ENCODE assay signal across 16 cellular contexts in the genomic region with DNA sequence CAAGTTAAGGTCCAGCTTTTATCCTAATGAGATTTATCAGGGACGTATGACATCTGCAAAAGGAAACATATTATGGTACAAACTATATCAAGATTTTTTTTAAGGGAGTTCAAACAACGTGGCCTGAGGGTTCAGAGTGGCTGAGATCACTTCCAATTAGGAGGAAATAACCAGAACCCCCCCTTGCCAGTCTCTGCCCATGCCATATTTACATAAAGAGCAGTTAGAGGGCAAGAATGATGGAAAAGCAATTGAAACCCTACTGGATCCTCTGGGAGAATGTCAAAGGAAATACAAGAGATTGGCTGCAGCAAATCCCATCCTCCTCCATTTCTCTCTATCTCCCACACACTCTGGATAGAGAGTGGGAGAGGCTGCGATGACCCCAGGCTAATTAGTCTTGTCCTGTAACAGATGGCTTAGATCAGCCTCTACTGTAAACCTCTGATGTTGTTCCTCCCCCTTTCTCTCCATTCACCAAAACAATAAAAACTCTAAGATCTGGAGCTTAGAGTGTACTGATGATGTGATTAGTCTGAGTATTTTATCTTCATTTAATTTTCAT.
"Had no signal": no experiment of that assay in that cellular context is flagged by ENCODE, and none has a peak within 500 bp of the region (broad histone marks: within the 10 kb centered on the region; RNA-seq: fewer than 3 reads in every experiment).

No MANE protein-coding gene starts in this region.

- H3K4me1 ChIP-seq: breast epithelium, parathyroid adenoma had no signal

- H3K36me3 Mint-ChIP-seq: natural killer cell; stimulated activated effector memory CD8-positive, alpha-beta T cell treated with anti-CD3 and anti-CD28 coated beads, Interleukin-12 subunit alpha, Interleukin-12 subunit beta, amount 100 ng/mL, for 72 hours had no signal

- H3K4me1 Mint-ChIP-seq: activated B cell treated with CpG ODN at 0.5 μM for 24 hours; activated naive CD4-positive, alpha-beta T cell treated with anti-CD3 and anti-CD28 coated beads, Interleukin-2, amount 10 ng/mL, durations not matched to agents 7 days and 5 days; immature natural killer cell; natural killer cell; stimulated activated effector memory CD8-positive, alpha-beta T cell treated with anti-CD3 and anti-CD28 coated beads, Interleukin-12 subunit alpha, Interleukin-12 subunit beta, amount 100 ng/mL, for 72 hours had no signal

- H2AFZ ChIP-seq: parathyroid adenoma had no signal

- H3K27ac Mint-ChIP-seq: activated B cell treated with CpG ODN at 0.5 μM for 24 hours; activated CD8-positive, alpha-beta T cell treated with anti-CD3 and anti-CD28 coated beads for 36 hours; activated naive CD4-positive, alpha-beta T cell treated with anti-CD3 and anti-CD28 coated beads, Interleukin-2, amount 10 ng/mL, durations not matched to agents 7 days and 5 days; natural killer cell; stimulated activated effector memory CD8-positive, alpha-beta T cell treated with anti-CD3 and anti-CD28 coated beads, Interleukin-12 subunit alpha, Interleukin-12 subunit beta, amount 100 ng/mL, for 72 hours; T-helper 2 cell treated with Interferon-gamma antibody and Interleukin-4, amounts not matched to agents 5 μg/mL and 100 μg/mL, for 36 hours had no signal

- H3K27me3 ChIP-seq: breast epithelium, gastroesophageal sphincter had no signal

- H3K4me3 Mint-ChIP-seq: activated B cell treated with CpG ODN at 0.5 μM for 24 hours; activated CD8-positive, alpha-beta T cell treated with anti-CD3 and anti-CD28 coated beads for 36 hours; activated naive CD4-positive, alpha-beta T cell treated with anti-CD3 and anti-CD28 coated beads, Interleukin-2, amount 10 ng/mL, durations not matched to agents 7 days and 5 days; activated T-cell treated with anti-CD3 and anti-CD28 coated beads, Interleukin-2, amount 50 U/mL, for 4 hours; immature natural killer cell; natural killer cell; stimulated activated effector memory CD8-positive, alpha-beta T cell treated with anti-CD3 and anti-CD28 coated beads, Interleukin-12 subunit alpha, Interleukin-12 subunit beta, amount 100 ng/mL, for 72 hours; T-helper 2 cell treated with Interferon-gamma antibody and Interleukin-4, amounts not matched to agents 5 μg/mL and 100 μg/mL, for 36 hours had no signal

- H3K36me3 ChIP-seq: breast epithelium, gastroesophageal sphincter had no signal

- H3K9ac ChIP-seq: parathyroid adenoma had no signal

- H3K9me3 Mint-ChIP-seq: natural killer cell; stimulated activated effector memory CD8-positive, alpha-beta T cell treated with anti-CD3 and anti-CD28 coated beads, Interleukin-12 subunit alpha, Interleukin-12 subunit beta, amount 100 ng/mL, for 72 hours had no signal

- H3K79me2 ChIP-seq: parathyroid adenoma had no signal

- DNase-seq: activated B cell treated with CpG ODN at 0.5 μM for 24 hours; activated CD4-positive, alpha-beta T cell treated with anti-CD3 and anti-CD28 coated beads for 4 hours; activated CD8-positive, alpha-beta T cell treated with anti-CD3 and anti-CD28 coated beads for 36 hours; activated effector memory CD4-positive, alpha-beta T cell treated with Interleukin-2 at 50 U/mL for 16 hours; activated naive CD4-positive, alpha-beta T cell treated with anti-CD3 and anti-CD28 coated beads, Interleukin-2, amount 10 ng/mL, durations not matched to agents 7 days and 5 days; activated T-cell treated with anti-CD3 and anti-CD28 coated beads, Interleukin-2, amount 50 U/mL, for 4 hours; immature natural killer cell; natural killer cell; stimulated activated CD4-positive, alpha-beta T cell treated with anti-CD3 and anti-CD28 coated beads, Interleukin-4, amount 100 ng/mL, for 24 hours had no signal

- H3K4me3 ChIP-seq: breast epithelium, coronary artery, gastroesophageal sphincter, smooth muscle cell had no signal

- H3K4me2 ChIP-seq: smooth muscle cell had no signal

- H3K27ac ChIP-seq: breast epithelium, coronary artery, gastroesophageal sphincter, parathyroid adenoma had no signal

- H3K9me3 ChIP-seq: breast epithelium, gastroesophageal sphincter had no signal
